8 cellular contexts compared by ENCODE assay signal in genomic region chr19:34962945-34963530, GRCh38. TPM values are rescaled to one million over a fixed set of nuclear protein-coding genes. Genes with fewer than 3 reads are reported as not detected.
DNase-seq lines count a peak whose midpoint lies in the region; ATAC-seq lines count a peak whose summit lies in the region.

No MANE protein-coding gene starts in this region.

- peaks cover 46% of the 10 kb centered on the region for H3K9me3 Mint-ChIP-seq in activated T-cell treated with anti-CD3 and anti-CD28 coated beads, Interleukin-2, amount 50 U/mL, for 4 hours
- H3K9me3 Mint-ChIP-seq in activated naive CD4-positive, alpha-beta T cell treated with anti-CD3 and anti-CD28 coated beads for 36 hours = peaks cover 59% of the 10 kb centered on the region
- peaks cover 28% of the 10 kb centered on the region for H3K9me3 Mint-ChIP-seq in stimulated activated memory B cell treated with anti-CD40 and anti-IgM and Interleukin-4, amounts not matched to agents 10 μg/mL and 1 μg/mL and 100 μg/mL, for 72 hours

- H3K27me3 Mint-ChIP-seq in activated T-cell treated with anti-CD3 and anti-CD28 coated beads, Interleukin-2, amount 50 U/mL, for 4 hours (ENCODE audit: low read depth) = no peaks in the 10 kb centered on the region
- no peaks in the 10 kb centered on the region for H3K27me3 Mint-ChIP-seq in activated naive CD4-positive, alpha-beta T cell treated with anti-CD3 and anti-CD28 coated beads for 36 hours (ENCODE audit: low read depth)
- peaks cover 3% of the 10 kb centered on the region for H3K27me3 Mint-ChIP-seq in stimulated activated memory B cell treated with anti-CD40 and anti-IgM and Interleukin-4, amounts not matched to agents 10 μg/mL and 1 μg/mL and 100 μg/mL, for 72 hours

- CTCF ChIA-PET in activated naive CD4-positive, alpha-beta T cell treated with anti-CD3 and anti-CD28 coated beads for 36 hours (lab: Charles Lee) = interaction anchor here (0.8 to 1.4 kb wide), 5 partner anchors 11 to 101 kb away, joined by 3 to 4 read pairs (median 4); no protein-coding TSS in a partner anchor

- H3K36me3 Mint-ChIP-seq in activated T-cell treated with anti-CD3 and anti-CD28 coated beads, Interleukin-2, amount 50 U/mL, for 4 hours (ENCODE audit: insufficient read depth) = peaks cover 47% of the 10 kb centered on the region
- H3K36me3 Mint-ChIP-seq in activated naive CD4-positive, alpha-beta T cell treated with anti-CD3 and anti-CD28 coated beads for 36 hours (ENCODE audit: low read depth) = peaks cover 50% of the 10 kb centered on the region
- H3K36me3 Mint-ChIP-seq in stimulated activated memory B cell treated with anti-CD40 and anti-IgM and Interleukin-4, amounts not matched to agents 10 μg/mL and 1 μg/mL and 100 μg/mL, for 72 hours = peaks cover 48% of the 10 kb centered on the region

- ATAC-seq in activated T-cell treated with anti-CD3 and anti-CD28 coated beads, Interleukin-2, amount 50 U/mL, for 4 hours = no peak
- no peak for ATAC-seq in stimulated activated memory B cell treated with anti-CD40 and anti-IgM and Interleukin-4, amounts not matched to agents 10 μg/mL and 1 μg/mL and 100 μg/mL, for 72 hours
- ATAC-seq in GM19351 (IDR thresholded peaks at IDR 0.05; ENCODE audit: unreplicated experiment) = no peak

- peak overlapping the region; percentile 60 for H3K27ac Mint-ChIP-seq in activated naive CD4-positive, alpha-beta T cell treated with anti-CD3 and anti-CD28 coated beads for 36 hours
- peak overlapping the region; percentile 75 for H3K27ac Mint-ChIP-seq in stimulated activated memory B cell treated with anti-CD40 and anti-IgM and Interleukin-4, amounts not matched to agents 10 μg/mL and 1 μg/mL and 100 μg/mL, for 72 hours

- peak overlapping the region; percentile 65 for H3K4me3 ChIP-seq in iPS-11a (ENCODE audit: low read depth, low read length)

- peak overlapping the region; percentile 87 for H3K4me3 Mint-ChIP-seq in activated T-cell treated with anti-CD3 and anti-CD28 coated beads, Interleukin-2, amount 50 U/mL, for 4 hours
- H3K4me3 Mint-ChIP-seq in activated naive CD4-positive, alpha-beta T cell treated with anti-CD3 and anti-CD28 coated beads for 36 hours = peak overlapping the region; percentile 89
- peak overlapping the region; percentile 86 for H3K4me3 Mint-ChIP-seq in stimulated activated memory B cell treated with anti-CD40 and anti-IgM and Interleukin-4, amounts not matched to agents 10 μg/mL and 1 μg/mL and 100 μg/mL, for 72 hours

- DNase-seq in activated T-cell treated with anti-CD3 and anti-CD28 coated beads, Interleukin-2, amount 50 U/mL, for 4 hours = no peak
- DNase-seq in activated T-cell treated with anti-CD3 and anti-CD28 coated beads for 4 hours (no peak), NCI-H2081 (lab: John Stamatoyannopoulos, UW) (no peak)
- DNase-seq in activated naive CD4-positive, alpha-beta T cell treated with anti-CD3 and anti-CD28 coated beads for 36 hours = peak; percentile 33
- DNase-seq in activated CD4-positive, alpha-beta T cell treated with anti-CD3 and anti-CD28 coated beads, Interleukin-2, amount 50 U/mL, for 4 hours = no peak

- H3K4me1 Mint-ChIP-seq in activated T-cell treated with anti-CD3 and anti-CD28 coated beads, Interleukin-2, amount 50 U/mL, for 4 hours (ENCODE audit: low read depth) = peaks cover 26% of the 10 kb centered on the region
- peaks cover 21% of the 10 kb centered on the region for H3K4me1 Mint-ChIP-seq in activated naive CD4-positive, alpha-beta T cell treated with anti-CD3 and anti-CD28 coated beads for 36 hours (ENCODE audit: low read depth)
- H3K4me1 Mint-ChIP-seq in stimulated activated memory B cell treated with anti-CD40 and anti-IgM and Interleukin-4, amounts not matched to agents 10 μg/mL and 1 μg/mL and 100 μg/mL, for 72 hours = peaks cover 25% of the 10 kb centered on the region

- intact Hi-C loops in activated naive CD4-positive, alpha-beta T cell treated with anti-CD3 and anti-CD28 coated beads for 36 hours (cut with micrococcal nuclease) = loop anchor here (10.0 kb wide), 1 partner anchor 188 kb away; the partner anchor contains the start of gene ZNF599

RNA-seq across cellular contexts. Expression of gene ZNF792, which starts 1.0 kb away (rescaled TPM):
- total RNA-seq in activated T-cell treated with anti-CD3 and anti-CD28 coated beads, Interleukin-2, amount 50 U/mL, for 4 hours = 1 to 10 TPM; 2.4 to 2.6 (median 2.6) TPM
- 1 to 10 TPM; 3.1 to 3.5 TPM for total RNA-seq in activated naive CD4-positive, alpha-beta T cell treated with anti-CD3 and anti-CD28 coated beads for 36 hours

RNA-seq across cellular contexts. Expression of gene ZNF30, which starts 36.3 kb away (rescaled TPM):
- total RNA-seq in activated T-cell treated with anti-CD3 and anti-CD28 coated beads, Interleukin-2, amount 50 U/mL, for 4 hours = 1 to 10 TPM; 4.7 to 6.1 (median 4.8) TPM
- 1 to 10 TPM; 4.4 to 5.5 TPM for total RNA-seq in activated naive CD4-positive, alpha-beta T cell treated with anti-CD3 and anti-CD28 coated beads for 36 hours

RNA-seq across cellular contexts. Expression of gene GRAMD1A, which starts 37.1 kb away (rescaled TPM):
- 100 to 1,000 TPM; 162 to 192 (median 170) TPM for total RNA-seq in activated T-cell treated with anti-CD3 and anti-CD28 coated beads, Interleukin-2, amount 50 U/mL, for 4 hours
- total RNA-seq in activated naive CD4-positive, alpha-beta T cell treated with anti-CD3 and anti-CD28 coated beads for 36 hours = 100 to 1,000 TPM; 117 to 125 TPM
